ENCODE assay signal across 31 cellular contexts in genomic region chr7:32474008-32474407, GRCh38.
"Had no signal": no experiment of that assay in that cellular context is flagged by ENCODE, and none has a peak within 500 bp of the region (broad histone marks: within the 10 kb centered on the region; RNA-seq: fewer than 3 reads in every experiment).

No MANE protein-coding gene starts in this region.

- H3K36me3 ChIP-seq: ascending aorta, WERI-Rb-1 had no signal

- H3K27me3 ChIP-seq: ascending aorta had no signal

- ATAC-seq: activated CD4-positive, alpha-beta T cell treated with anti-CD3 and anti-CD28 coated beads for 36 hours; activated CD4-positive, CD25-positive, alpha-beta regulatory T cell treated with anti-CD3 and anti-CD28 coated beads, Interleukin-2, amount 50 U/mL, for 24 hours; activated CD8-positive, alpha-beta memory T cell treated with anti-CD3 and anti-CD28 coated beads, Interleukin-2, amount 10 ng/mL, durations not matched to agents 7 days and 5 days; activated CD8-positive, alpha-beta T cell treated with anti-CD3 and anti-CD28 coated beads, Interleukin-2, amount 10 ng/mL, durations not matched to agents 7 days and 5 days; activated naive CD8-positive, alpha-beta T cell treated with anti-CD3 and anti-CD28 coated beads, Interleukin-2, amount 50 U/mL, for 24 hours; WTC11 had no signal

- FAIRE-seq: TTC549 had no signal

- H3K4me3 ChIP-seq: ascending aorta had no signal

- H3K9me3 ChIP-seq: ascending aorta had no signal

- DNase-seq: activated CD4-positive, alpha-beta memory T cell treated with anti-CD3 and anti-CD28 coated beads, Interleukin-2, amount 10 ng/mL, durations not matched to agents 7 days and 5 days; activated CD4-positive, alpha-beta T cell treated with anti-CD3 and anti-CD28 coated beads for 1 hour; activated CD4-positive, alpha-beta T cell treated with anti-CD3 and anti-CD28 coated beads for 36 hours; activated CD4-positive, alpha-beta T cell treated with anti-CD3 and anti-CD28 coated beads for 48 hours; activated CD4-positive, alpha-beta T cell treated with anti-CD3 and anti-CD28 coated beads, Interleukin-2, amount 10 ng/mL, durations not matched to agents 7 days and 5 days; activated CD4-positive, alpha-beta T cell treated with anti-CD3 and anti-CD28 coated beads, Interleukin-2, amount 50 U/mL, for 48 hours; activated CD4-positive, CD25-positive, alpha-beta regulatory T cell; activated CD8-positive, alpha-beta memory T cell treated with anti-CD3 and anti-CD28 coated beads for 24 hours; activated CD8-positive, alpha-beta memory T cell treated with anti-CD3 and anti-CD28 coated beads, Interleukin-2, amount 10 ng/mL, durations not matched to agents 7 days and 5 days; activated CD8-positive, alpha-beta memory T cell treated with anti-CD3 and anti-CD28 coated beads, Interleukin-2, amount 50 U/mL, for 48 hours; activated CD8-positive, alpha-beta T cell treated with anti-CD3 and anti-CD28 coated beads, Interleukin-2, amount 10 ng/mL, durations not matched to agents 7 days and 5 days; activated effector memory CD4-positive, alpha-beta T cell treated with Interleukin-2 at 50 U/mL for 16 hours; activated gamma-delta T cell; activated naive CD4-positive, alpha-beta T cell treated with anti-CD3 and anti-CD28 coated beads, Interleukin-2, amount 10 ng/mL, durations not matched to agents 7 days and 5 days; activated naive CD4-positive, alpha-beta T cell treated with Interleukin-2 at 50 U/mL for 16 hours; activated naive CD8-positive, alpha-beta T cell treated with anti-CD3 and anti-CD28 coated beads, Interleukin-2, amount 10 ng/mL, durations not matched to agents 7 days and 5 days; activated naive CD8-positive, alpha-beta T cell treated with anti-CD3 and anti-CD28 coated beads, Interleukin-2, amount 50 U/mL, for 24 hours; activated T-cell treated with anti-CD3 and anti-CD28 coated beads, Interleukin-2, amount 50 U/mL, for 24 hours; activated T-cell treated with anti-CD3 and anti-CD28 coated beads, Interleukin-2, amount 50 U/mL, for 48 hours; amygdala; anterior cingulate cortex; central memory CD4-positive, alpha-beta T cell; SW 1271; T-helper 1 cell; T-helper 2 cell; T-helper 9 cell; WERI-Rb-1 had no signal

- H3K27ac ChIP-seq: ascending aorta, WERI-Rb-1 had no signal

- H3K4me1 ChIP-seq: ascending aorta had no signal
